8 cellular contexts compared by ENCODE assay signal in genomic region chr3:9638939-9639338, GRCh38.
"Had no signal": no experiment of that assay in that cellular context is flagged by ENCODE, and none has a peak within 500 bp of the region (broad histone marks: within the 10 kb centered on the region; RNA-seq: fewer than 3 reads in every experiment).

No MANE protein-coding gene starts in this region.

- H3K9me3 Mint-ChIP-seq: IgD-negative memory B cell had no signal

- DNase-seq: GM23248, GOT3, H7 had no signal

- H3K27ac Mint-ChIP-seq: IgD-negative memory B cell had no signal

- H3K27ac ChIP-seq: GM23248, HL-60 had no signal

- H3K36me3 ChIP-seq: HAP-1 had no signal

- ATAC-seq: HCT116, HepG2 had no signal

- H3K4me3 ChIP-seq: GM23248, HAP-1 had no signal

- H3K4me1 ChIP-seq: HAP-1 had no signal

- H2AFZ ChIP-seq: GM23248 had no signal

- H3K9ac ChIP-seq: GM23248 had no signal

- H3K4me3 Mint-ChIP-seq: IgD-negative memory B cell had no signal

- H3K9me3 ChIP-seq: HAP-1 had no signal
